14 cellular contexts compared by ENCODE assay signal in genomic region chr13:40447857-40448256, GRCh38.
DNase-seq lines count a peak whose midpoint lies in the region; ATAC-seq and TF ChIP-seq lines count a peak whose summit lies in the region.
"Had no signal": no experiment of that assay in that cellular context is flagged by ENCODE, and none has a peak within 500 bp of the region (broad histone marks: within the 10 kb centered on the region; RNA-seq: fewer than 3 reads in every experiment).

No MANE protein-coding gene starts in this region.

- TF ChIP-seq CTCF in OCI-LY7 (conservative IDR thresholded peaks at IDR 0.05; ENCODE audit: low read length), result no peak
- no peak for TF ChIP-seq CTCF in chondrocyte (IDR thresholded peaks at IDR 0.05)

- CTCF ChIA-PET in OCI-LY7 (lab: Charles Lee; ENCODE audit: unreplicated experiment), result no interaction called here

- H3K27me3 Mint-ChIP-seq in memory B cell (no peaks in the 10 kb centered on the region), chondrocyte (ENCODE audit: low read depth) (no peaks in the 10 kb centered on the region)
- no peaks in the 10 kb centered on the region for H3K27me3 Mint-ChIP-seq in stimulated activated memory B cell treated with anti-CD40 and anti-IgM and Interleukin-4, amounts not matched to agents 10 μg/mL and 1 μg/mL and 100 μg/mL, for 72 hours
- H3K27me3 Mint-ChIP-seq: CD4-positive, alpha-beta T cell had no signal

- H4K20me1 ChIP-seq in BLaER1 treated with 17β-estradiol and CSF1 and Interleukin-3, amounts not matched to agents 10 nM and 100 nM, result no peaks in the 10 kb centered on the region
- H4K20me1 ChIP-seq in OCI-LY7 (ENCODE audit: insufficient read depth, low read length), result no peaks in the 10 kb centered on the region

- no peaks in the 10 kb centered on the region; a peak in 2 of 22 replicates for H3K36me3 ChIP-seq in BLaER1 treated with 17β-estradiol and CSF1 and Interleukin-3, amounts not matched to agents 10 nM and 100 nM
- peaks cover 26% of the 10 kb centered on the region for H3K36me3 ChIP-seq in OCI-LY7 (ENCODE audit: insufficient read depth, low read length)

- peaks cover 3% of the 10 kb centered on the region for H3K9me3 Mint-ChIP-seq in memory B cell
- H3K9me3 Mint-ChIP-seq in stimulated activated memory B cell treated with anti-CD40 and anti-IgM and Interleukin-4, amounts not matched to agents 10 μg/mL and 1 μg/mL and 100 μg/mL, for 72 hours, result peaks cover 9% of the 10 kb centered on the region
- peaks cover 14% of the 10 kb centered on the region for H3K9me3 Mint-ChIP-seq in chondrocyte (ENCODE audit: low read depth)

- H3K4me2 ChIP-seq in BLaER1 treated with 17β-estradiol and CSF1 and Interleukin-3, amounts not matched to agents 10 nM and 100 nM, result peak overlapping the region in 8 of 11 experiments; percentile 11 to 49 (median 34); a peak in 12 of 22 replicates
- no peak overlapping the region for H3K4me2 ChIP-seq in OCI-LY7 (ENCODE audit: low read length)

- no peak overlapping the region for H3K4me3 Mint-ChIP-seq in memory B cell
- H3K4me3 Mint-ChIP-seq in stimulated activated memory B cell treated with anti-CD40 and anti-IgM and Interleukin-4, amounts not matched to agents 10 μg/mL and 1 μg/mL and 100 μg/mL, for 72 hours, result no peak overlapping the region
- H3K4me3 Mint-ChIP-seq in chondrocyte (ENCODE audit: unreplicated experiment), result no peak overlapping the region
- H3K4me3 Mint-ChIP-seq: CD4-positive, alpha-beta T cell; H9 had no signal

- ATAC-seq in memory B cell (ENCODE audit: low read depth), result no peak
- no peak for ATAC-seq in stimulated activated memory B cell treated with anti-CD40 and anti-IgM and Interleukin-4, amounts not matched to agents 10 μg/mL and 1 μg/mL and 100 μg/mL, for 72 hours

- H3K4me1 ChIP-seq in BLaER1 treated with 17β-estradiol and CSF1 and Interleukin-3, amounts not matched to agents 10 nM and 100 nM, result peaks cover 33 to 87% (median 77%) of the 10 kb centered on the region in 10 experiments
- H3K4me1 ChIP-seq in OCI-LY7 (ENCODE audit: insufficient read depth, low read length, poor library complexity, severe bottlenecking), result peaks cover 76% of the 10 kb centered on the region

- intact Hi-C loops in OCI-LY7 (cut with micrococcal nuclease; ENCODE audit: unreplicated experiment), result loop anchor here (10.0 kb wide), 1 partner anchor 503 kb away; no protein-coding TSS in a partner anchor

- H2AFZ ChIP-seq in OCI-LY7 (ENCODE audit: low read length), result peak overlapping the region; percentile 10; the same call in 1 of the 2 replicates

- no TSS peak for BruUV-seq in OCI-LY7 (replicated peaks; lab: Mats Ljungman, UMichigan)

- peak overlapping the region in 7 of 11 experiments; percentile 8 to 67 (median 42); a peak in 10 of 22 replicates for H3K27ac ChIP-seq in BLaER1 treated with 17β-estradiol and CSF1 and Interleukin-3, amounts not matched to agents 10 nM and 100 nM
- peak overlapping the region; percentile 15 for H3K27ac ChIP-seq in OCI-LY7 (ENCODE audit: low read depth, low read length, poor library complexity, severe bottlenecking)

- H3K79me2 ChIP-seq in OCI-LY7 (ENCODE audit: insufficient read depth, low read depth, low read length), result no peaks in the 10 kb centered on the region

- peaks cover 12 to 33% (median 17%) of the 10 kb centered on the region in 11 experiments; a peak in 20 of 22 replicates for H3K9me3 ChIP-seq in BLaER1 treated with 17β-estradiol and CSF1 and Interleukin-3, amounts not matched to agents 10 nM and 100 nM (replicated peaks in 1 of 11)
- peaks cover 30% of the 10 kb centered on the region for H3K9me3 ChIP-seq in OCI-LY7 (ENCODE audit: low read length)

- no peaks in the 10 kb centered on the region for H3K27me3 ChIP-seq in BLaER1 treated with 17β-estradiol and CSF1 and Interleukin-3, amounts not matched to agents 10 nM and 100 nM

- H3K4me1 Mint-ChIP-seq in memory B cell (peaks cover 38% of the 10 kb centered on the region), chondrocyte (ENCODE audit: low read depth) (peaks cover 22% of the 10 kb centered on the region)
- peaks cover 69% of the 10 kb centered on the region for H3K4me1 Mint-ChIP-seq in stimulated activated memory B cell treated with anti-CD40 and anti-IgM and Interleukin-4, amounts not matched to agents 10 μg/mL and 1 μg/mL and 100 μg/mL, for 72 hours

- no peak overlapping the region for H3K9ac ChIP-seq in BLaER1 treated with 17β-estradiol and CSF1 and Interleukin-3, amounts not matched to agents 10 nM and 100 nM

- H3K27ac Mint-ChIP-seq in memory B cell (peak overlapping the region; percentile 12), chondrocyte (ENCODE audit: unreplicated experiment) (no peak overlapping the region)
- peak overlapping the region; percentile 70 for H3K27ac Mint-ChIP-seq in stimulated activated memory B cell treated with anti-CD40 and anti-IgM and Interleukin-4, amounts not matched to agents 10 μg/mL and 1 μg/mL and 100 μg/mL, for 72 hours
- H3K27ac Mint-ChIP-seq: CD4-positive, alpha-beta T cell; H9 had no signal

- no peak overlapping the region for H3K4me3 ChIP-seq in BLaER1 treated with 17β-estradiol and CSF1 and Interleukin-3, amounts not matched to agents 10 nM and 100 nM
- no peak overlapping the region for H3K4me3 ChIP-seq in OCI-LY7 (ENCODE audit: low read depth, low read length, poor library complexity, severe bottlenecking)

- POLR2A ChIA-PET in OCI-LY7 (lab: Charles Lee), result interaction anchor here (0.5 to 2.9 kb wide), 8 partner anchors 9 to 313 kb away, joined by 3 to 14 read pairs (median 4); no protein-coding TSS in a partner anchor

- no peaks in the 10 kb centered on the region for H3K9me2 ChIP-seq in OCI-LY7 (ENCODE audit: insufficient read depth, low read length)

- DNase-seq in OCI-LY7 (ENCODE audit: low spot score) (no peak), memory B cell (ENCODE audit: low spot score in 2 of 2) (no peak), COLO668 (lab: John Stamatoyannopoulos, UW; ENCODE audit: unreplicated experiment) (no peak), chondrocyte (ENCODE audit: low spot score) (no peak), NCI-H1105 (lab: John Stamatoyannopoulos, UW) (no peak)
- DNase-seq: C1 segment of cervical spinal cord; CD4-positive, alpha-beta T cell; DMS79; EL; GOT3; H9; IMR-90 had no signal

- no peaks in the 10 kb centered on the region for H3K36me3 Mint-ChIP-seq in memory B cell
- no peaks in the 10 kb centered on the region for H3K36me3 Mint-ChIP-seq in stimulated activated memory B cell treated with anti-CD40 and anti-IgM and Interleukin-4, amounts not matched to agents 10 μg/mL and 1 μg/mL and 100 μg/mL, for 72 hours
- H3K36me3 Mint-ChIP-seq in chondrocyte (ENCODE audit: low read depth), result peaks cover 4% of the 10 kb centered on the region
